ENCODE assay signal across 10 cellular contexts in the genomic region with DNA sequence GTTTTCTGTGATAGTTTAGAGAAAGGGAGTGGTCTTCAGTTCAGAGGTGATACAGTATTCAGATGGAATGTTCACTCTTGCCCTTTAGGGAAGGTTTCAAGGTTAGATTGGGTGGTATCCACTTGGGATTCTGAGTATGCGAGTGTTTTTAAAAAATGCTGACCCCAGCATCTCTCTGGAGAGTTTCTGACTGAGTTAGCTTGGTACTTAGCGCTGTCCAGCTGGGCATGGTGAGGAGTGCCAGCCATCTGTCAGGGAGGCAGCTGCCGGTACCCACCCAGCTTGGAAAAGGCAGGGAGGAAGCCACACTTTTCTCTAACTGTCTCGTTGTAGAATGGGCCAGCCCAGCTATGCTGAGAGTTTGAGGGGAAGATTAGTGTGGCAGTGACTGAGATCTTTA.
A peak's percentile ranks its signal among the peaks of the same experiment; 100 is the strongest.
DNase-seq lines count a peak whose midpoint lies in the region; ATAC-seq, FAIRE-seq and TF ChIP-seq lines count a peak whose summit lies in the region.
"Had no signal": no experiment of that assay in that cellular context is flagged by ENCODE, and none has a peak within 500 bp of the region (broad histone marks: within the 10 kb centered on the region; RNA-seq: fewer than 3 reads in every experiment).

No MANE protein-coding gene starts in this region.

- no peak for DNase-seq in A549 (ENCODE audit: low read depth in 1 of 2, low spot score in 1 of 2)
- DNase-seq in NCI-H524 (lab: John Stamatoyannopoulos, UW) = peak; percentile 29 to 78
- DNase-seq in endothelial cell of umbilical vein (ENCODE audit: low read depth, low spot score) = no peak
- no peak for DNase-seq in neural crest cell (ENCODE audit: low read depth, low spot score)
- DNase-seq in stimulated activated CD4-positive, alpha-beta T cell treated with anti-CD3 and anti-CD28 coated beads, Interleukin-2, amount 100 ng/mL, for 48 hours = no peak
- no peak for DNase-seq in ACHN
- DNase-seq in Calu3 = no peak
- DNase-seq: activated effector memory CD4-positive, alpha-beta T cell treated with Interleukin-2 at 50 U/mL for 16 hours; Caco-2 had no signal

- no peak for TF ChIP-seq EP300 in A549 (IDR thresholded peaks at IDR 0.05)

- H3K27ac ChIP-seq in A549 (no peak overlapping the region), endothelial cell of umbilical vein (ENCODE audit: insufficient read depth, low read depth, low read length) (peak overlapping the region; percentile 98)

- H3K27me3 Mint-ChIP-seq in neural crest cell (ENCODE audit: low read depth) (no peaks in the 10 kb centered on the region), Calu3 (ENCODE audit: unreplicated experiment) (no peaks in the 10 kb centered on the region)

- intact Hi-C loops in endothelial cell of umbilical vein (cut with micrococcal nuclease) = loop anchor here (10.0 kb wide), 1 partner anchor 464 kb away; the partner anchor contains the start of gene ING1
- intact Hi-C loops in Calu3 (cut with micrococcal nuclease; ENCODE audit: unreplicated experiment) = no loop called here

- no peak for FAIRE-seq in A549 (lab: Jason Lieb, UNC)
- no peak for FAIRE-seq in endothelial cell of umbilical vein (lab: Jason Lieb, UNC)

- no peak for TF ChIP-seq RAD21 in A549 (conservative IDR thresholded peaks at IDR 0.05 in 1 of 2, IDR thresholded peaks at IDR 0.05 in 1 of 2)

- H3K4me3 ChIP-seq in A549 (no peak overlapping the region), endothelial cell of umbilical vein (replicated peaks in 1 of 3; ENCODE audit: insufficient read depth in 1 of 3, low read depth in 1 of 3, low read length in 3 of 3) (no peak overlapping the region)

- no peaks in the 10 kb centered on the region for H3K27me3 ChIP-seq in endothelial cell of umbilical vein (ENCODE audit: control insufficient read depth in 2 of 2, insufficient read depth in 2 of 2, low read length in 2 of 2)

- H3K4me1 Mint-ChIP-seq in neural crest cell (peaks cover 27% of the 10 kb centered on the region), Calu3 (ENCODE audit: low read depth, unreplicated experiment) (no peaks in the 10 kb centered on the region)

- ATAC-seq in A549 (no peak), GM18909 (IDR thresholded peaks at IDR 0.05; ENCODE audit: poor library complexity, unreplicated experiment) (no peak)

- H3K36me3 ChIP-seq in endothelial cell of umbilical vein (ENCODE audit: control insufficient read depth in 2 of 2, extremely low read depth in 1 of 2, insufficient read depth in 2 of 2, low read length in 2 of 2) = peaks cover 0 to under 1% of the 10 kb centered on the region in 2 experiments

- dilution Hi-C loops in endothelial cell of umbilical vein (cut with MboI; ENCODE audit: extremely low pct_ligation_motif_present, low sequenced_read_pairs) = no loop called here

- H3K9me3 ChIP-seq in A549 (no peaks in the 10 kb centered on the region), endothelial cell of umbilical vein (replicated peaks; ENCODE audit: control insufficient read depth, insufficient read depth, low read length) (no peaks in the 10 kb centered on the region)
- H3K9me3 ChIP-seq: Caco-2 had no signal

- H3K4me2 ChIP-seq in A549 (no peak overlapping the region), endothelial cell of umbilical vein (ENCODE audit: insufficient read depth, low read length) (no peak overlapping the region)

- H3K27ac Mint-ChIP-seq in neural crest cell (ENCODE audit: unreplicated experiment) = peak overlapping the region; percentile 16
- no peak overlapping the region for H3K27ac Mint-ChIP-seq in Calu3 (ENCODE audit: unreplicated experiment)

- H3K4me3 Mint-ChIP-seq in neural crest cell (no peak overlapping the region), Calu3 (ENCODE audit: low read depth, unreplicated experiment) (no peak overlapping the region)

- WGBS in A549 (ENCODE audit: missing lambda C conversion rate) = 88% methylated on average over 4 of the region's 4 CpGs

- CTCF ChIA-PET in A549 (lab: Yijun Ruan, JAX) = no interaction called here
- CTCF ChIA-PET in endothelial cell of umbilical vein (lab: Charles Lee) = interaction anchor here (1.5 to 1.8 kb wide), 2 partner anchors 9 to 11 kb away, joined by 4 to 5 read pairs; no protein-coding TSS in a partner anchor
- CTCF ChIA-PET in Calu3 (lab: Charles Lee) = no interaction called here

- peak overlapping the region; percentile 77 for H3K9ac ChIP-seq in endothelial cell of umbilical vein (replicated peaks; ENCODE audit: extremely low read depth, insufficient read depth, low read length)

- BruUV-seq in endothelial cell of umbilical vein (replicated peaks; lab: Mats Ljungman, UMichigan) (no TSS peak), Calu3 (replicated peaks; lab: Mats Ljungman, UMichigan) (no TSS peak)

- H3K36me3 Mint-ChIP-seq in neural crest cell (ENCODE audit: low read depth) (peaks cover 5% of the 10 kb centered on the region), Calu3 (ENCODE audit: insufficient read depth, unreplicated experiment) (no peaks in the 10 kb centered on the region)

- H3K9me1 ChIP-seq in endothelial cell of umbilical vein (replicated peaks; ENCODE audit: control insufficient read depth, extremely low read depth, insufficient read depth, low read length) = no peaks in the 10 kb centered on the region

- H3K79me2 ChIP-seq in endothelial cell of umbilical vein (ENCODE audit: control insufficient read depth, insufficient read depth, low read length) = peaks cover 63% of the 10 kb centered on the region

- H3K4me1 ChIP-seq in A549 (no peaks in the 10 kb centered on the region), endothelial cell of umbilical vein (ENCODE audit: control insufficient read depth, extremely low read depth, insufficient read depth, low read length) (peaks cover 25% of the 10 kb centered on the region)
- H3K4me1 ChIP-seq: Caco-2 had no signal

- POLR2A ChIA-PET in A549 (lab: Yijun Ruan, JAX) = no interaction called here
- POLR2A ChIA-PET in endothelial cell of umbilical vein (lab: Charles Lee) = no interaction called here

- H2AFZ ChIP-seq in endothelial cell of umbilical vein (ENCODE audit: low read depth, low read length) = no peak overlapping the region

- no peak for TF ChIP-seq POLR2A in A549 (IDR thresholded peaks at IDR 0.05; ENCODE audit: low read length)
- no peak for TF ChIP-seq POLR2A in endothelial cell of umbilical vein (IDR thresholded peaks at IDR 0.05; ENCODE audit: low read depth, low read length)

- TF ChIP-seq CTCF in A549 (IDR thresholded peaks at IDR 0.05) = no peak
- no peak for TF ChIP-seq CTCF in endothelial cell of umbilical vein (IDR thresholded peaks at IDR 0.05; ENCODE audit: extremely low read depth in 1 of 2, insufficient read depth in 1 of 2, low read depth in 1 of 2, low read length in 2 of 2)
- no peak for TF ChIP-seq CTCF in neural crest cell (conservative IDR thresholded peaks at IDR 0.05)
- no peak for TF ChIP-seq CTCF in Calu3 (IDR thresholded peaks at IDR 0.05; ENCODE audit: unreplicated experiment)

- no peaks in the 10 kb centered on the region for H4K20me1 ChIP-seq in endothelial cell of umbilical vein (replicated peaks; ENCODE audit: control insufficient read depth, extremely low read depth, insufficient read depth, low read length)

- in situ Hi-C loops in ACHN (cut with HindIII; ENCODE audit: low pct_ligation_motif_present, low pct_unique_long_range_greater_than_20kb, low sequenced_read_pairs) = no loop called here

- H3K9me3 Mint-ChIP-seq in neural crest cell = no peaks in the 10 kb centered on the region
- H3K9me3 Mint-ChIP-seq in Calu3 (ENCODE audit: low read depth, unreplicated experiment) = no peaks in the 10 kb centered on the region

TF ChIP-seq in A549, 52 proteins besides CTCF, POLR2A, EP300 and RAD21:
- TF ChIP-seq CBX8 (IDR thresholded peaks at IDR 0.05) (no peak), MAFK (IDR thresholded peaks at IDR 0.05; ENCODE audit: partially characterized antibody) (peak; percentile 70)

TF ChIP-seq in endothelial cell of umbilical vein, 7 proteins besides CTCF, POLR2A, EP300 and RAD21:
- TF ChIP-seq FOS (IDR thresholded peaks at IDR 0.05; ENCODE audit: borderline replicate concordance, insufficient read depth, low read length) = no peak
- no peak for TF ChIP-seq JUN (IDR thresholded peaks at IDR 0.05; ENCODE audit: borderline replicate concordance, insufficient read depth, insufficient read length, low read depth)
- TF ChIP-seq POLR2AphosphoS5 (IDR thresholded peaks at IDR 0.05; ENCODE audit: insufficient read depth, low read depth, low read length) = no peak
- no peak for TF ChIP-seq EZH2 (IDR thresholded peaks at IDR 0.05; ENCODE audit: borderline replicate concordance, low read depth, low read length, severe bottlenecking)
- TF ChIP-seq, protein P1, sequence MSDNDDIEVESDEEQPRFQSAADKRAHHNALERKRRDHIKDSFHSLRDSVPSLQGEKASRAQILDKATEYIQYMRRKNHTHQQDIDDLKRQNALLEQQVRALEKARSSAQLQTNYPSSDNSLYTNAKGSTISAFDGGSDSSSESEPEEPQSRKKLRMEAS (IDR thresholded peaks at IDR 0.05; ENCODE audit: insufficient read depth, insufficient read length) = no peak
- no peak for TF ChIP-seq GATA2 (IDR thresholded peaks at IDR 0.05; ENCODE audit: insufficient read depth, insufficient read length, low read depth, low read length)
- TF ChIP-seq MYC (IDR thresholded peaks at IDR 0.05; ENCODE audit: low read depth, low read length) = no peak

Comparison
In these comparisons a context has a peak if more than half of its experiments do, and no peak if none do; other contexts are left out.
1. DNase-seq: peak in NCI-H524 (2 of 2); none in A549 (0 of 2), endothelial cell of umbilical vein (single experiment), neural crest cell (single experiment), stimulated activated CD4-positive, alpha-beta T cell treated with anti-CD3 and anti-CD28 coated beads, Interleukin-2, amount 100 ng/mL, for 48 hours (0 of 2), ACHN (single experiment) and Calu3 (single experiment).